In genomic region chr20:408843-409696, GRCh38 we compare ENCODE assay signal across 8 cellular contexts. TPM values are rescaled to one million over a fixed set of nuclear protein-coding genes. Genes with fewer than 3 reads are reported as not detected.
DNase-seq lines count a peak whose midpoint lies in the region; ATAC-seq, FAIRE-seq and TF ChIP-seq lines count a peak whose summit lies in the region.

No MANE protein-coding gene starts in this region.

- 47% methylated on average over 7 of the region's 7 CpGs; no CpG with 5 or more reads in 1 of the 2 experiments for WGBS in H1 (ENCODE audit: extremely low coverage in 1 of 2, insufficient coverage in 1 of 2, insufficient read length in 1 of 2, insufficient replicate concordance in 2 of 2, low coverage in 1 of 2, low lambda C conversion rate in 2 of 2, missing lambda C conversion rate in 1 of 2), 2 experiments

- H3K4ac ChIP-seq in H1 (replicated peaks; ENCODE audit: insufficient read length, low read depth, low read length) = peak overlapping the region; percentile 21

- H3K4me1 ChIP-seq in SJSA1 (replicated peaks) (peaks cover 14% of the 10 kb centered on the region), H1 (replicated peaks in 1 of 4; ENCODE audit: control insufficient read depth in 3 of 4, insufficient read depth in 4 of 4, low read length in 3 of 4) (peaks cover 0 to 10% (median 6%) of the 10 kb centered on the region in 4 experiments; a peak in 5 of 7 replicates)

- H3K23ac ChIP-seq in H1 (ENCODE audit: insufficient read length) = no peak overlapping the region

- FAIRE-seq in H1 (lab: Jason Lieb, UNC) = no peak
- FAIRE-seq in D721Med (lab: Jason Lieb, UNC) = no peak

- TF ChIP-seq RAD21 in H1 (IDR thresholded peaks at IDR 0.05 in 1 of 2, conservative IDR thresholded peaks at IDR 0.05 in 1 of 2; ENCODE audit: low read depth in 2 of 2, low read length in 2 of 2) = no peak

- H3K4me3 ChIP-seq in SJSA1 = peak overlapping the region; percentile 91
- H3K4me3 ChIP-seq in H1 (ENCODE audit: extremely low read depth in 1 of 4, insufficient read depth in 2 of 4, low read depth in 3 of 4, low read length in 4 of 4) = peak overlapping the region; percentile 89 to 100 (median 98)

- no peak overlapping the region for H2BK120ac ChIP-seq in H1 (replicated peaks; ENCODE audit: low read depth, low read length)

- peak overlapping the region; percentile 16 for H4K5ac ChIP-seq in H1 (ENCODE audit: insufficient read length, low read depth, low read length)

- no peak overlapping the region for H2BK20ac ChIP-seq in H1 (ENCODE audit: low read length)

- peaks cover 0 to 4% of the 10 kb centered on the region in 2 experiments for H4K20me1 ChIP-seq in H1 (replicated peaks in 1 of 2; ENCODE audit: control insufficient read depth in 1 of 2, insufficient read depth in 2 of 2, low read length in 2 of 2)

- no peak overlapping the region for H3K14ac ChIP-seq in H1 (ENCODE audit: insufficient read length)

- TF ChIP-seq EP300 in H1 (IDR thresholded peaks at IDR 0.05; ENCODE audit: borderline replicate concordance in 1 of 2, low read depth in 2 of 2, low read length in 2 of 2) = no peak

- peaks cover 45% of the 10 kb centered on the region for H3K36me3 ChIP-seq in SJSA1
- peaks cover 0 to 21% (median 9%) of the 10 kb centered on the region in 4 experiments; a peak in 6 of 8 replicates for H3K36me3 ChIP-seq in H1 (ENCODE audit: control insufficient read depth in 2 of 4, insufficient read depth in 4 of 4, low read length in 3 of 4)

- H3K79me1 ChIP-seq in H1 (ENCODE audit: low read depth, low read length) = peaks cover 12% of the 10 kb centered on the region

- H3K4me2 ChIP-seq in H1 (ENCODE audit: insufficient read depth in 1 of 2, low read depth in 2 of 2, low read length in 2 of 2) = peak overlapping the region; percentile 87 to 98

- H3K27me3 ChIP-seq in SJSA1 (replicated peaks) (no peaks in the 10 kb centered on the region), H1 (replicated peaks in 1 of 4; ENCODE audit: control insufficient read depth in 3 of 4, extremely low read depth in 1 of 4, insufficient read depth in 3 of 4, low read length in 3 of 4) (no peaks in the 10 kb centered on the region)

- no peak overlapping the region; the same call in 1 of the 2 replicates for H4K8ac ChIP-seq in H1 (ENCODE audit: extremely low read depth, insufficient read depth, low read length)

- ATAC-seq in GM18520 (IDR thresholded peaks at IDR 0.05; ENCODE audit: unreplicated experiment) = peak; percentile 4
- peak; percentile 12 for ATAC-seq in HG02642 (IDR thresholded peaks at IDR 0.05; ENCODE audit: poor library complexity, unreplicated experiment)
- peak; percentile 2 for ATAC-seq in omental fat pad (ENCODE audit: low FRiP score)

- H2AFZ ChIP-seq in H1 (ENCODE audit: low read length) = no peak overlapping the region; the same call in 1 of the 2 replicates

- POLR2A ChIA-PET in H1 (lab: Charles Lee; ENCODE audit: partially characterized antibody) = interaction anchor here (0.8 to 1.1 kb wide), 2 partner anchors 11 to 23 kb away, joined by 3 to 5 read pairs; no protein-coding TSS in a partner anchor

- peak overlapping the region; percentile 47 for H4K91ac ChIP-seq in H1 (replicated peaks; ENCODE audit: insufficient read length, low read length)

- TF ChIP-seq POLR2A in H1 (IDR thresholded peaks at IDR 0.05; ENCODE audit: control extremely low read depth in 1 of 2, low read depth in 2 of 2, low read length in 2 of 2) = no peak

- no peak overlapping the region for H2BK12ac ChIP-seq in H1 (ENCODE audit: low read depth, low read length)

- H3K18ac ChIP-seq in H1 (ENCODE audit: extremely low read depth, low read length) = no peak overlapping the region

- peaks cover 13% of the 10 kb centered on the region for H3K23me2 ChIP-seq in H1 (ENCODE audit: low read depth, low read length)

- H2BK15ac ChIP-seq in H1 (ENCODE audit: low read length) = 0 out of 2 replicates have a peak overlapping the region, but pooled peaks have one; percentile 61

- H3K9me3 ChIP-seq in SJSA1 (replicated peaks) (no peaks in the 10 kb centered on the region), H1 (ENCODE audit: insufficient read depth in 2 of 2, low read depth in 1 of 2, low read length in 1 of 2) (0 out of 4 replicates have a peak, but pooled peaks cover 0 to 3% of the 10 kb centered on the region in 2 experiments)

- CTCF ChIA-PET in H1 (lab: Charles Lee; ENCODE audit: partially characterized antibody) = interaction anchor here (0.9 to 1.8 kb wide), 3 partner anchors 23 to 330 kb away, joined by 3 to 4 read pairs (median 4); no protein-coding TSS in a partner anchor

- peak overlapping the region; percentile 94; the same call in 1 of the 2 replicates for H2BK5ac ChIP-seq in H1 (ENCODE audit: low read depth, low read length)

- DNase-seq in SJSA1 (ENCODE audit: low read depth in 1 of 2, low spot score in 2 of 2) (peak in 1 of 2 experiments; percentile 46), H1 (ENCODE audit: low read depth in 1 of 2, low spot score in 2 of 2) (no peak), omental fat pad (ENCODE audit: low spot score) (no peak), GM19240 (ENCODE audit: insufficient read length, low spot score) (no peak), D721Med (ENCODE audit: insufficient read length, low spot score) (no peak), occipital lobe (lab: John Stamatoyannopoulos, UW) (no peak)

- H2AK5ac ChIP-seq in H1 (ENCODE audit: low read depth, low read length) = no peak overlapping the region

- peak overlapping the region; percentile 90 for H3K56ac ChIP-seq in H1 (replicated peaks; ENCODE audit: insufficient read length, low read depth, low read length)

- peaks cover 0 to 37% of the 10 kb centered on the region in 2 experiments; a peak in 2 of 4 replicates for H3K79me2 ChIP-seq in H1 (ENCODE audit: control insufficient read depth in 1 of 2, insufficient read depth in 2 of 2, low read length in 2 of 2)

- H3K27ac ChIP-seq in SJSA1 (peak overlapping the region; percentile 98), H1 (ENCODE audit: low read depth, low read length) (peak overlapping the region; percentile 16; the same call in 1 of the 2 replicates)

- TF ChIP-seq CTCF in H1 (IDR thresholded peaks at IDR 0.05; ENCODE audit: control extremely low read depth in 1 of 3, insufficient read depth in 1 of 3, low read depth in 1 of 3, low read length in 3 of 3) (no peak), omental fat pad (IDR thresholded peaks at IDR 0.05) (no peak), D721Med (IDR thresholded peaks at IDR 0.05; ENCODE audit: insufficient read depth, missing control alignments) (no peak)

- H3K9ac ChIP-seq in H1 (replicated peaks in 1 of 4; ENCODE audit: extremely low read depth in 1 of 4, low read depth in 3 of 4, low read length in 3 of 4) = peak overlapping the region; percentile 58 to 89 (median 66)

TF ChIP-seq in H1, 55 proteins besides CTCF, POLR2A, EP300 and RAD21 (continues in another document):
- TF ChIP-seq GTF2F1 (IDR thresholded peaks at IDR 0.05; ENCODE audit: borderline replicate concordance, low read depth, low read length) = no peak

RNA-seq across cellular contexts. Expression of gene RBCK1, which starts 1.0 kb away (rescaled TPM):
- 78.4 and 98.8 TPM in 2 replicates for total RNA-seq in SJSA1 (2014; rRNA removed; shearing (Covaris generic))
- total RNA-seq in H1 (2021; fragmentation: NEBNext Ultra II Directional; extraction: Animal tissue kit (Norgen Biotek cat#: 25700)) = 48.7 and 54.7 TPM in 2 replicates
- 43.1 and 60.1 TPM in 2 replicates for polyA plus RNA-seq in H1 (2011; rRNA removed)
- 42.6 TPM for polyA plus RNA-seq in H1 (2011; cell fraction: cytosol; rRNA removed)
- 121 TPM for polyA plus RNA-seq in H1 (2011; cell fraction: nucleus; rRNA removed)
- polyA plus RNA-seq in H1 (2012, experiment 1 of 2) = 61.2 to 71.1 TPM (median 65.0 TPM) in 4 replicates
- 49.7 TPM for polyA plus RNA-seq in H1 (2012, experiment 2 of 2)
- polyA plus RNA-seq in H1 (2013, experiment 1 of 2) = 42.6 TPM
- 41.0 TPM for polyA plus RNA-seq in H1 (2013, experiment 2 of 2)
- 25.1 and 25.9 TPM in 2 replicates for polyA minus RNA-seq in H1 (2011; rRNA and poly(A)+ RNA removed)
- 20.8 TPM for polyA minus RNA-seq in H1 (2011; cell fraction: cytosol; rRNA and poly(A)+ RNA removed)
- polyA minus RNA-seq in H1 (2011; cell fraction: nucleus; rRNA and poly(A)+ RNA removed) = 32.7 TPM
- 10 to 100 TPM; 49.9 to 88.1 (median 52.9) TPM for total RNA-seq in omental fat pad
- 15.1 TPM for total RNA-seq in occipital lobe

RNA-seq across cellular contexts. Expression of gene TRIB3, which starts 28.5 kb away (rescaled TPM):
- total RNA-seq in SJSA1 (2014; rRNA removed; shearing (Covaris generic)) = 29.0 and 37.2 TPM in 2 replicates
- total RNA-seq in H1 (2021; fragmentation: NEBNext Ultra II Directional; extraction: Animal tissue kit (Norgen Biotek cat#: 25700)) = 9.0 and 10.1 TPM in 2 replicates
- polyA plus RNA-seq in H1 (2011; rRNA removed) = 17.1 and 30.0 TPM in 2 replicates
- 20.6 TPM for polyA plus RNA-seq in H1 (2011; cell fraction: cytosol; rRNA removed)
- 22.8 TPM for polyA plus RNA-seq in H1 (2011; cell fraction: nucleus; rRNA removed)
- 4.7 to 10.2 TPM (median 8.5 TPM) in 4 replicates for polyA plus RNA-seq in H1 (2012, experiment 1 of 2)
- polyA plus RNA-seq in H1 (2012, experiment 2 of 2) = 11.2 TPM
- polyA plus RNA-seq in H1 (2013, experiment 1 of 2) = 8.1 TPM
- polyA plus RNA-seq in H1 (2013, experiment 2 of 2) = 8.1 TPM
- polyA minus RNA-seq in H1 (2011; rRNA and poly(A)+ RNA removed) = 10.1 and 14.9 TPM in 2 replicates
- polyA minus RNA-seq in H1 (2011; cell fraction: cytosol; rRNA and poly(A)+ RNA removed) = 11.1 TPM
- polyA minus RNA-seq in H1 (2011; cell fraction: nucleus; rRNA and poly(A)+ RNA removed) = 7.7 TPM
- total RNA-seq in omental fat pad (10 to 100 TPM in 1 of 4 donors, 1 to 10 TPM in 3; 5.5 to 10.6 (median 6.2) TPM), occipital lobe (12.5 TPM)

RNA-seq across cellular contexts. Expression of gene TBC1D20, which starts 53.3 kb away (rescaled TPM):
- total RNA-seq in SJSA1 (2014; rRNA removed; shearing (Covaris generic)) = 19.5 and 20.1 TPM in 2 replicates
- 16.2 and 17.1 TPM in 2 replicates for total RNA-seq in H1 (2021; fragmentation: NEBNext Ultra II Directional; extraction: Animal tissue kit (Norgen Biotek cat#: 25700))
- polyA plus RNA-seq in H1 (2011; rRNA removed) = 14.5 and 17.4 TPM in 2 replicates
- polyA plus RNA-seq in H1 (2011; cell fraction: cytosol; rRNA removed) = 15.3 TPM
- polyA plus RNA-seq in H1 (2011; cell fraction: nucleus; rRNA removed) = 17.6 TPM
- polyA plus RNA-seq in H1 (2012, experiment 1 of 2) = 10.3 to 13.8 TPM (median 11.1 TPM) in 4 replicates
- 7.3 TPM for polyA plus RNA-seq in H1 (2012, experiment 2 of 2)
- polyA plus RNA-seq in H1 (2013, experiment 1 of 2) = 9.0 TPM
- 9.2 TPM for polyA plus RNA-seq in H1 (2013, experiment 2 of 2)
- 28.3 and 34.3 TPM in 2 replicates for polyA minus RNA-seq in H1 (2011; rRNA and poly(A)+ RNA removed)
- polyA minus RNA-seq in H1 (2011; cell fraction: cytosol; rRNA and poly(A)+ RNA removed) = 9.1 TPM
- 8.4 TPM for polyA minus RNA-seq in H1 (2011; cell fraction: nucleus; rRNA and poly(A)+ RNA removed)
- 10 to 100 TPM; 37.2 to 60.6 (median 53.3) TPM for total RNA-seq in omental fat pad
- 15.4 TPM for total RNA-seq in occipital lobe
